Comparison of ENCODE assay signal across 1 cellular context in genomic region chr1:248863011-248863881, GRCh38.
A peak's percentile ranks its signal among the peaks of the same experiment; 100 is the strongest.
TF ChIP-seq lines count a peak whose summit lies in the region.

No MANE protein-coding gene starts in this region.

TF ChIP-seq in HepG2, 621 proteins besides CTCF, POLR2A, EP300 and RAD21 (continued from another document and continues in another):
- TF ChIP-seq, protein P1, sequence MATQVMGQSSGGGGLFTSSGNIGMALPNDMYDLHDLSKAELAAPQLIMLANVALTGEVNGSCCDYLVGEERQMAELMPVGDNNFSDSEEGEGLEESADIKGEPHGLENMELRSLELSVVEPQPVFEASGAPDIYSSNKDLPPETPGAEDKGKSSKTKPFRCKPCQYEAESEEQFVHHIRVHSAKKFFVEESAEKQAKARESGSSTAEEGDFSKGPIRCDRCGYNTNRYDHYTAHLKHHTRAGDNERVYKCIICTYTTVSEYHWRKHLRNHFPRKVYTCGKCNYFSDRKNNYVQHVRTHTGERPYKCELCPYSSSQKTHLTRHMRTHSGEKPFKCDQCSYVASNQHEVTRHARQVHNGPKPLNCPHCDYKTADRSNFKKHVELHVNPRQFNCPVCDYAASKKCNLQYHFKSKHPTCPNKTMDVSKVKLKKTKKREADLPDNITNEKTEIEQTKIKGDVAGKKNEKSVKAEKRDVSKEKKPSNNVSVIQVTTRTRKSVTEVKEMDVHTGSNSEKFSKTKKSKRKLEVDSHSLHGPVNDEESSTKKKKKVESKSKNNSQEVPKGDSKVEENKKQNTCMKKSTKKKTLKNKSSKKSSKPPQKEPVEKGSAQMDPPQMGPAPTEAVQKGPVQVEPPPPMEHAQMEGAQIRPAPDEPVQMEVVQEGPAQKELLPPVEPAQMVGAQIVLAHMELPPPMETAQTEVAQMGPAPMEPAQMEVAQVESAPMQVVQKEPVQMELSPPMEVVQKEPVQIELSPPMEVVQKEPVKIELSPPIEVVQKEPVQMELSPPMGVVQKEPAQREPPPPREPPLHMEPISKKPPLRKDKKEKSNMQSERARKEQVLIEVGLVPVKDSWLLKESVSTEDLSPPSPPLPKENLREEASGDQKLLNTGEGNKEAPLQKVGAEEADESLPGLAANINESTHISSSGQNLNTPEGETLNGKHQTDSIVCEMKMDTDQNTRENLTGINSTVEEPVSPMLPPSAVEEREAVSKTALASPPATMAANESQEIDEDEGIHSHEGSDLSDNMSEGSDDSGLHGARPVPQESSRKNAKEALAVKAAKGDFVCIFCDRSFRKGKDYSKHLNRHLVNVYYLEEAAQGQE (IDR thresholded peaks at IDR 0.05; ENCODE audit: borderline replicate concordance in 1 of 2, low read depth in 1 of 2, low read length in 2 of 2), result peak in 1 of 2 experiments; percentile 6; a peak in 1 of 4 replicates
- TF ChIP-seq FOXP1 (IDR thresholded peaks at IDR 0.05) (no peak), FOXP1 (CRISPR knock-in tag; IDR thresholded peaks at IDR 0.05) (no peak), UBTF (CRISPR knock-in tag; IDR thresholded peaks at IDR 0.05) (peak; percentile 96), ZBTB37 (CRISPR knock-in tag; IDR thresholded peaks at IDR 0.05) (no peak), ZSCAN12 (CRISPR knock-in tag; IDR thresholded peaks at IDR 0.05) (0 out of 2 replicates have a peak, but pooled peaks have one; percentile 59), ZBTB7B (CRISPR knock-in tag; IDR thresholded peaks at IDR 0.05) (peak; percentile 92), SP4 (CRISPR knock-in tag; IDR thresholded peaks at IDR 0.05) (no peak; the same call in 1 of the 2 replicates), GATAD2A (CRISPR knock-in tag; IDR thresholded peaks at IDR 0.05) (no peak; the same call in 1 of the 2 replicates), ZGPAT (CRISPR knock-in tag; IDR thresholded peaks at IDR 0.05) (peak; percentile 79), PAX8 (CRISPR knock-in tag; IDR thresholded peaks at IDR 0.05; ENCODE audit: borderline replicate concordance) (no peak), HOXA9 (CRISPR knock-in tag; IDR thresholded peaks at IDR 0.05; ENCODE audit: borderline replicate concordance) (no peak), CENPT (CRISPR knock-in tag; IDR thresholded peaks at IDR 0.05; ENCODE audit: low read depth) (peak; percentile 66; the same call in 1 of the 2 replicates), CEBPB (IDR thresholded peaks at IDR 0.05; ENCODE audit: borderline replicate concordance, low read depth, low read length) (no peak), NR2F6 (IDR thresholded peaks at IDR 0.05) (peak; percentile 25; the same call in 1 of the 2 replicates), NR2F6 (CRISPR knock-in tag; IDR thresholded peaks at IDR 0.05) (peak; percentile 36), ZNF564 (CRISPR knock-in tag; IDR thresholded peaks at IDR 0.05) (peak; percentile 66), TEAD2 (CRISPR knock-in tag; IDR thresholded peaks at IDR 0.05) (no peak), ZNF441 (CRISPR knock-in tag; IDR thresholded peaks at IDR 0.05; ENCODE audit: borderline replicate concordance) (0 out of 2 replicates have a peak, but pooled peaks have one; percentile 49), ZNF615 (CRISPR knock-in tag; IDR thresholded peaks at IDR 0.05; ENCODE audit: borderline replicate concordance) (no peak; the same call in 1 of the 2 replicates), TFDP1 (CRISPR knock-in tag; IDR thresholded peaks at IDR 0.05; ENCODE audit: borderline replicate concordance) (peak; percentile 29; the same call in 1 of the 2 replicates), ZNF713 (CRISPR knock-in tag; IDR thresholded peaks at IDR 0.05) (no peak), ZNF354B (CRISPR knock-in tag; IDR thresholded peaks at IDR 0.05) (no peak), HOXD1 (CRISPR knock-in tag; IDR thresholded peaks at IDR 0.05) (no peak), ZNF17 (CRISPR knock-in tag; IDR thresholded peaks at IDR 0.05) (no peak), ZFP90 (CRISPR knock-in tag; IDR thresholded peaks at IDR 0.05; ENCODE audit: borderline replicate concordance) (peak; percentile 69; the same call in 1 of the 2 replicates), ZNF710 (CRISPR knock-in tag; IDR thresholded peaks at IDR 0.05; ENCODE audit: borderline replicate concordance) (no peak), ZNF274 (CRISPR knock-in tag; IDR thresholded peaks at IDR 0.05) (no peak), ZKSCAN8 (CRISPR knock-in tag; IDR thresholded peaks at IDR 0.05; ENCODE audit: borderline replicate concordance) (no peak), ZSCAN30 (CRISPR knock-in tag; IDR thresholded peaks at IDR 0.05) (no peak), IRF9 (CRISPR knock-in tag; IDR thresholded peaks at IDR 0.05; ENCODE audit: borderline replicate concordance) (no peak), ZSCAN25 (CRISPR knock-in tag; IDR thresholded peaks at IDR 0.05) (0 out of 2 replicates have a peak, but pooled peaks have one; percentile 35), ZNF558 (CRISPR knock-in tag; IDR thresholded peaks at IDR 0.05; ENCODE audit: borderline replicate concordance) (no peak; the same call in 1 of the 2 replicates)
- TF ChIP-seq, protein P2, sequence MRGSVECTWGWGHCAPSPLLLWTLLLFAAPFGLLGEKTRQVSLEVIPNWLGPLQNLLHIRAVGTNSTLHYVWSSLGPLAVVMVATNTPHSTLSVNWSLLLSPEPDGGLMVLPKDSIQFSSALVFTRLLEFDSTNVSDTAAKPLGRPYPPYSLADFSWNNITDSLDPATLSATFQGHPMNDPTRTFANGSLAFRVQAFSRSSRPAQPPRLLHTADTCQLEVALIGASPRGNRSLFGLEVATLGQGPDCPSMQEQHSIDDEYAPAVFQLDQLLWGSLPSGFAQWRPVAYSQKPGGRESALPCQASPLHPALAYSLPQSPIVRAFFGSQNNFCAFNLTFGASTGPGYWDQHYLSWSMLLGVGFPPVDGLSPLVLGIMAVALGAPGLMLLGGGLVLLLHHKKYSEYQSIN (CRISPR knock-in tag; IDR thresholded peaks at IDR 0.05; ENCODE audit: borderline replicate concordance), result no peak
- TF ChIP-seq, protein P3, sequence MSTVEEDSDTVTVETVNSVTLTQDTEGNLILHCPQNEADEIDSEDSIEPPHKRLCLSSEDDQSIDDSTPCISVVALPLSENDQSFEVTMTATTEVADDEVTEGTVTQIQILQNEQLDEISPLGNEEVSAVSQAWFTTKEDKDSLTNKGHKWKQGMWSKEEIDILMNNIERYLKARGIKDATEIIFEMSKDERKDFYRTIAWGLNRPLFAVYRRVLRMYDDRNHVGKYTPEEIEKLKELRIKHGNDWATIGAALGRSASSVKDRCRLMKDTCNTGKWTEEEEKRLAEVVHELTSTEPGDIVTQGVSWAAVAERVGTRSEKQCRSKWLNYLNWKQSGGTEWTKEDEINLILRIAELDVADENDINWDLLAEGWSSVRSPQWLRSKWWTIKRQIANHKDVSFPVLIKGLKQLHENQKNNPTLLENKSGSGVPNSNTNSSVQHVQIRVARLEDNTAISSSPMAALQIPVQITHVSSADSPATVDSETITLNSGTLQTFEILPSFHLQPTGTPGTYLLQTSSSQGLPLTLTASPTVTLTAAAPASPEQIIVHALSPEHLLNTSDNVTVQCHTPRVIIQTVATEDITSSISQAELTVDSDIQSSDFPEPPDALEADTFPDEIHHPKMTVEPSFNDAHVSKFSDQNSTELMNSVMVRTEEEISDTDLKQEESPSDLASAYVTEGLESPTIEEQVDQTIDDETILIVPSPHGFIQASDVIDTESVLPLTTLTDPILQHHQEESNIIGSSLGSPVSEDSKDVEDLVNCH (CRISPR knock-in tag; IDR thresholded peaks at IDR 0.05), result no peak
- TF ChIP-seq, protein P4, sequence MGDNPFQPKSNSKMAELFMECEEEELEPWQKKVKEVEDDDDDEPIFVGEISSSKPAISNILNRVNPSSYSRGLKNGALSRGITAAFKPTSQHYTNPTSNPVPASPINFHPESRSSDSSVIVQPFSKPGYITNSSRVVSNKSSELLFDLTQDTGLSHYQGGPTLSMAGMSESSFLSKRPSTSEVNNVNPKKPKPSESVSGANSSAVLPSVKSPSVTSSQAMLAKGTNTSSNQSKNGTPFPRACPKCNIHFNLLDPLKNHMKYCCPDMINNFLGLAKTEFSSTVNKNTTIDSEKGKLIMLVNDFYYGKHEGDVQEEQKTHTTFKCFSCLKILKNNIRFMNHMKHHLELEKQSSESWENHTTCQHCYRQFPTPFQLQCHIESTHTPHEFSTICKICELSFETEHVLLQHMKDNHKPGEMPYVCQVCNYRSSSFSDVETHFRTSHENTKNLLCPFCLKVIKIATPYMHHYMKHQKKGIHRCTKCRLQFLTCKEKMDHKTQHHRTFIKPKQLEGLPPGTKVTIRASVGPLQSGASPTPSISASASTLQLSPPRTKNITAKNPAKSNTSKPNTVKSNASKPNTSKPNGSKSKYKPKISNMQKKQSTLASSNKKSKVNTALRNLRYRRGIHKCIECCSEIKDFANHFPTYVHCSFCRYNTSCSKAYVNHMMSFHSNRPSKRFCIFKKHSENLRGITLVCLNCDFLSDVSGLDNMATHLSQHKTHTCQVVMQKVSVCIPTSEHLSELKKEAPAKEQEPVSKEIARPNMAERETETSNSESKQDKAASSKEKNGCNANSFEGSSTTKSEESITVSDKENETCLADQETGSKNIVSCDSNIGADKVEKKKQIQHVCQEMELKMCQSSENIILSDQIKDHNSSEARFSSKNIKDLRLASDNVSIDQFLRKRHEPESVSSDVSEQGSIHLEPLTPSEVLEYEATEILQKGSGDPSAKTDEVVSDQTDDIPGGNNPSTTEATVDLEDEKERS (CRISPR knock-in tag; IDR thresholded peaks at IDR 0.05), result peak; percentile 82
